Comparison of ENCODE assay signal across 12 cellular contexts in genomic region chr20:3010985-3011723, GRCh38. TPM values are rescaled to one million over a fixed set of nuclear protein-coding genes. Genes with fewer than 3 reads are reported as not detected.
A peak's percentile ranks its signal among the peaks of the same experiment; 100 is the strongest.
DNase-seq lines count a peak whose midpoint lies in the region; ATAC-seq and TF ChIP-seq lines count a peak whose summit lies in the region.
"Had no signal": no experiment of that assay in that cellular context is flagged by ENCODE, and none has a peak within 500 bp of the region (broad histone marks: within the 10 kb centered on the region; RNA-seq: fewer than 3 reads in every experiment).

No MANE protein-coding gene starts in this region.

- H3K27ac ChIP-seq in upper lobe of left lung, result no peak overlapping the region
- H3K27ac ChIP-seq: gastrocnemius medialis, suprapubic skin had no signal

- peaks cover 46% of the 10 kb centered on the region for H3K36me3 Mint-ChIP-seq in activated CD4-positive, alpha-beta memory T cell treated with anti-CD3 and anti-CD28 coated beads for 36 hours
- peaks cover 49% of the 10 kb centered on the region for H3K36me3 Mint-ChIP-seq in stimulated activated memory B cell treated with anti-CD40 and anti-IgM and Interleukin-4, amounts not matched to agents 10 μg/mL and 1 μg/mL and 100 μg/mL, for 72 hours
- H3K36me3 Mint-ChIP-seq in stimulated activated naive B cell treated with anti-CD40 and anti-IgM and Interleukin-4, amounts not matched to agents 10 μg/mL and 1 μg/mL and 100 μg/mL, for 72 hours, result peaks cover 29 to 57% of the 10 kb centered on the region in 2 donors

- no peak for TF ChIP-seq CTCF in fibroblast of villous mesenchyme (IDR thresholded peaks at IDR 0.05; ENCODE audit: insufficient read depth, low read depth, low read length)
- TF ChIP-seq CTCF in upper lobe of left lung (IDR thresholded peaks at IDR 0.05), result no peak

- H3K4me3 Mint-ChIP-seq in activated CD4-positive, alpha-beta memory T cell treated with anti-CD3 and anti-CD28 coated beads for 36 hours, result no peak overlapping the region
- no peak overlapping the region for H3K4me3 Mint-ChIP-seq in stimulated activated memory B cell treated with anti-CD40 and anti-IgM and Interleukin-4, amounts not matched to agents 10 μg/mL and 1 μg/mL and 100 μg/mL, for 72 hours
- H3K4me3 Mint-ChIP-seq in stimulated activated naive B cell treated with anti-CD40 and anti-IgM and Interleukin-4, amounts not matched to agents 10 μg/mL and 1 μg/mL and 100 μg/mL, for 72 hours, result no peak overlapping the region

- peak overlapping the region; percentile 97 for H3K27ac Mint-ChIP-seq in activated CD4-positive, alpha-beta memory T cell treated with anti-CD3 and anti-CD28 coated beads for 36 hours
- H3K27ac Mint-ChIP-seq in stimulated activated memory B cell treated with anti-CD40 and anti-IgM and Interleukin-4, amounts not matched to agents 10 μg/mL and 1 μg/mL and 100 μg/mL, for 72 hours, result no peak overlapping the region
- H3K27ac Mint-ChIP-seq in stimulated activated naive B cell treated with anti-CD40 and anti-IgM and Interleukin-4, amounts not matched to agents 10 μg/mL and 1 μg/mL and 100 μg/mL, for 72 hours, result no peak overlapping the region

- H3K9me3 Mint-ChIP-seq in activated CD4-positive, alpha-beta memory T cell treated with anti-CD3 and anti-CD28 coated beads for 36 hours, result no peaks in the 10 kb centered on the region
- H3K9me3 Mint-ChIP-seq in stimulated activated memory B cell treated with anti-CD40 and anti-IgM and Interleukin-4, amounts not matched to agents 10 μg/mL and 1 μg/mL and 100 μg/mL, for 72 hours, result no peaks in the 10 kb centered on the region
- no peaks in the 10 kb centered on the region for H3K9me3 Mint-ChIP-seq in stimulated activated naive B cell treated with anti-CD40 and anti-IgM and Interleukin-4, amounts not matched to agents 10 μg/mL and 1 μg/mL and 100 μg/mL, for 72 hours

- POLR2A ChIA-PET in activated CD4-positive, alpha-beta memory T cell treated with anti-CD3 and anti-CD28 coated beads for 36 hours (lab: Charles Lee), result interaction anchor here (0.9 to 6.1 kb wide), 8 partner anchors 20 to 146 kb away, joined by 3 to 127 read pairs (median 4); partner anchors contain the start of gene PTPRA

- no peak for ATAC-seq in stimulated activated memory B cell treated with anti-CD40 and anti-IgM and Interleukin-4, amounts not matched to agents 10 μg/mL and 1 μg/mL and 100 μg/mL, for 72 hours
- no peak for ATAC-seq in stimulated activated naive B cell treated with anti-CD40 and anti-IgM and Interleukin-4, amounts not matched to agents 10 μg/mL and 1 μg/mL and 100 μg/mL, for 72 hours (replicated peaks)
- ATAC-seq in upper lobe of left lung (ENCODE audit: low FRiP score in 2 of 2), result no peak
- ATAC-seq: gastrocnemius medialis had no signal

- peaks cover 12 to 69% (median 23%) of the 10 kb centered on the region in 4 donors for H3K36me3 ChIP-seq in upper lobe of left lung

- no peaks in the 10 kb centered on the region for H3K4me1 ChIP-seq in upper lobe of left lung
- H3K4me1 ChIP-seq: gastrocnemius medialis, suprapubic skin had no signal

- H3K4me1 Mint-ChIP-seq in activated CD4-positive, alpha-beta memory T cell treated with anti-CD3 and anti-CD28 coated beads for 36 hours (ENCODE audit: low read depth), result peaks cover 65% of the 10 kb centered on the region
- no peaks in the 10 kb centered on the region for H3K4me1 Mint-ChIP-seq in stimulated activated memory B cell treated with anti-CD40 and anti-IgM and Interleukin-4, amounts not matched to agents 10 μg/mL and 1 μg/mL and 100 μg/mL, for 72 hours
- H3K4me1 Mint-ChIP-seq in stimulated activated naive B cell treated with anti-CD40 and anti-IgM and Interleukin-4, amounts not matched to agents 10 μg/mL and 1 μg/mL and 100 μg/mL, for 72 hours, result no peaks in the 10 kb centered on the region

- H3K4me3 ChIP-seq in fibroblast of villous mesenchyme (ENCODE audit: low read depth, low read length), result no peak overlapping the region
- H3K4me3 ChIP-seq in upper lobe of left lung, result no peak overlapping the region
- H3K4me3 ChIP-seq: gastrocnemius medialis, suprapubic skin had no signal

- H3K9me3 ChIP-seq in upper lobe of left lung, result no peaks in the 10 kb centered on the region
- H3K9me3 ChIP-seq: gastrocnemius medialis, suprapubic skin had no signal

- intact Hi-C loops in activated CD4-positive, alpha-beta memory T cell treated with anti-CD3 and anti-CD28 coated beads for 36 hours (cut with micrococcal nuclease), result loop anchor here (1.0 kb wide), 3 partner anchors 25 to 138 kb away; partner anchors contain the start of gene PTPRA

- CTCF ChIA-PET in activated CD4-positive, alpha-beta memory T cell treated with anti-CD3 and anti-CD28 coated beads for 36 hours (lab: Charles Lee), result interaction anchor here (0.6 to 2.0 kb wide), 5 partner anchors 10 to 298 kb away, joined by 3 to 18 read pairs (median 3); partner anchors contain the start of gene PTPRA

- TF ChIP-seq EP300 in upper lobe of left lung (IDR thresholded peaks at IDR 0.05), result no peak

- DNase-seq in AG08395 (ENCODE audit: low spot score) (peak; percentile 65), ELR (ENCODE audit: low read depth) (peak; percentile 59), fibroblast of villous mesenchyme (ENCODE audit: low read depth) (peak; percentile 74), upper lobe of left lung (no peak)
- DNase-seq in activated CD4-positive, alpha-beta memory T cell treated with anti-CD3 and anti-CD28 coated beads for 36 hours, result peak; percentile 49
- no peak for DNase-seq in stimulated activated naive B cell treated with anti-CD40 and anti-IgM and Interleukin-4, amounts not matched to agents 10 μg/mL and 1 μg/mL and 100 μg/mL, for 72 hours
- no peak for DNase-seq in central memory CD4-positive, alpha-beta T cell
- DNase-seq: gastrocnemius medialis, midbrain, NCI-H526 had no signal

- WGBS in upper lobe of left lung, 2 donors, result 81 to 96% methylated on average over 1 of the region's 1 CpG

- H3K27me3 Mint-ChIP-seq in activated CD4-positive, alpha-beta memory T cell treated with anti-CD3 and anti-CD28 coated beads for 36 hours, result no peaks in the 10 kb centered on the region
- H3K27me3 Mint-ChIP-seq in stimulated activated memory B cell treated with anti-CD40 and anti-IgM and Interleukin-4, amounts not matched to agents 10 μg/mL and 1 μg/mL and 100 μg/mL, for 72 hours, result no peaks in the 10 kb centered on the region
- H3K27me3 Mint-ChIP-seq in stimulated activated naive B cell treated with anti-CD40 and anti-IgM and Interleukin-4, amounts not matched to agents 10 μg/mL and 1 μg/mL and 100 μg/mL, for 72 hours, result no peaks in the 10 kb centered on the region

- H3K27me3 ChIP-seq in upper lobe of left lung, result no peaks in the 10 kb centered on the region
- H3K27me3 ChIP-seq: gastrocnemius medialis, suprapubic skin had no signal

- no peak for TF ChIP-seq POLR2A in upper lobe of left lung (IDR thresholded peaks at IDR 0.05)

RNA-seq across cellular contexts. Expression of gene GNRH2, which starts 32.3 kb away (rescaled TPM):
- 10 to 100 TPM; 17.3 to 24.0 TPM for total RNA-seq in activated CD4-positive, alpha-beta memory T cell treated with anti-CD3 and anti-CD28 coated beads for 36 hours
- total RNA-seq in fibroblast of villous mesenchyme, result under 0.01 TPM in 1 of 2 replicates, not detected in the other
- 1 to 10 TPM in 1 of 6 donors, not detected in 5; 1.1 TPM for total RNA-seq in upper lobe of left lung
- total RNA-seq: gastrocnemius medialis had no signal

RNA-seq across cellular contexts. Expression of gene MRPS26, which starts 34.7 kb away (rescaled TPM):
- total RNA-seq in activated CD4-positive, alpha-beta memory T cell treated with anti-CD3 and anti-CD28 coated beads for 36 hours, result 100 to 1,000 TPM; 155 to 158 TPM
- total RNA-seq in fibroblast of villous mesenchyme (26.8 and 31.6 TPM in 2 replicates), upper lobe of left lung (10 to 100 TPM; 36.7 to 65.5 (median 51.4) TPM)

Comparison
In these comparisons a context has a peak if more than half of its experiments do, and no peak if none do; other contexts are left out.
1. DNase-seq: peak in AG08395 (single experiment), ELR (single experiment), activated CD4-positive, alpha-beta memory T cell treated with anti-CD3 and anti-CD28 coated beads for 36 hours (single experiment) and fibroblast of villous mesenchyme (single experiment); none in stimulated activated naive B cell treated with anti-CD40 and anti-IgM and Interleukin-4, amounts not matched to agents 10 μg/mL and 1 μg/mL and 100 μg/mL, for 72 hours (single experiment), upper lobe of left lung (0 of 2) and central memory CD4-positive, alpha-beta T cell (single experiment).
2. RNA of gene GNRH2, which starts 32.3 kb away (total RNA-seq): 17.3 to 24.0 TPM in activated CD4-positive, alpha-beta memory T cell treated with anti-CD3 and anti-CD28 coated beads for 36 hours; 1.1 TPM in upper lobe of left lung and under 0.01 TPM in fibroblast of villous mesenchyme; every median in the first group is over 4 times any median in the second.